17 cellular contexts compared by ENCODE assay signal in genomic region chr1:184875218-184875617, GRCh38.
DNase-seq lines count a peak whose midpoint lies in the region; ATAC-seq and TF ChIP-seq lines count a peak whose summit lies in the region.
"Had no signal": no experiment of that assay in that cellular context is flagged by ENCODE, and none has a peak within 500 bp of the region (broad histone marks: within the 10 kb centered on the region; RNA-seq: fewer than 3 reads in every experiment).

No MANE protein-coding gene starts in this region.

- no peaks in the 10 kb centered on the region for H3K27me3 ChIP-seq in psoas muscle (ENCODE audit: insufficient read depth in 3 of 3, low read length in 2 of 3)

- TF ChIP-seq CTCF in coronary artery (IDR thresholded peaks at IDR 0.05) (no peak), psoas muscle (IDR thresholded peaks at IDR 0.05) (no peak)

- in situ Hi-C loops in SK-MEL-5 (cut with HindIII; ENCODE audit: low pct_unique_long_range_greater_than_20kb, low sequenced_read_pairs), result no loop called here

- WGBS in psoas muscle, 3 donors, result 57 to 60% (median 59%) methylated on average over 4 of the region's 4 CpGs

- no peaks in the 10 kb centered on the region for H3K9me3 ChIP-seq in psoas muscle

- intact Hi-C loops in left cardiac atrium (cut with DNase I) (no loop called here), psoas muscle (cut with DNase I) (no loop called here)

- ATAC-seq in left cardiac atrium, result peak; percentile 30 to 53
- ATAC-seq in psoas muscle, result no peak
- ATAC-seq: HCT116 had no signal

- DNase-seq in SK-MEL-5 (ENCODE audit: low read depth, low spot score) (peak; percentile 3), coronary artery (ENCODE audit: low spot score) (no peak), left cardiac atrium (no peak), psoas muscle (no peak), COLO829 (ENCODE audit: low spot score) (no peak), NCI-H2227 (lab: John Stamatoyannopoulos, UW; ENCODE audit: unreplicated experiment) (no peak)
- DNase-seq in activated CD8-positive, alpha-beta memory T cell treated with anti-CD3 and anti-CD28 coated beads, Interleukin-2, amount 50 U/mL, for 4 hours, result no peak
- DNase-seq: DMS53, GOT3, NCI-H1092 treated with DMSO at 0.1 percent for 48 hours, NCI-H1436 treated with DMSO at 0.1 percent for 48 hours, NCI-H2029 treated with DMSO at 0.1 percent for 48 hours, NCI-H446, NCI-H526 had no signal

- peaks cover 25% of the 10 kb centered on the region for H3K4me1 ChIP-seq in psoas muscle

- H3K27ac ChIP-seq in coronary artery (peak overlapping the region; percentile 55 to 65), psoas muscle (peak overlapping the region; percentile 12)
- H3K27ac ChIP-seq: KMS-11, SK-N-MC had no signal

- H3K4me3 ChIP-seq in coronary artery (no peak overlapping the region), psoas muscle (no peak overlapping the region)
- H3K4me3 ChIP-seq: SK-N-MC had no signal

- no peaks in the 10 kb centered on the region for H3K36me3 ChIP-seq in psoas muscle (ENCODE audit: insufficient read depth in 1 of 2, low read depth in 1 of 2)

Comparison
In these comparisons a context has a peak if more than half of its experiments do, and no peak if none do; other contexts are left out.
1. ATAC-seq: peak in left cardiac atrium (2 of 2); none in psoas muscle (0 of 4).